In the genomic region with DNA sequence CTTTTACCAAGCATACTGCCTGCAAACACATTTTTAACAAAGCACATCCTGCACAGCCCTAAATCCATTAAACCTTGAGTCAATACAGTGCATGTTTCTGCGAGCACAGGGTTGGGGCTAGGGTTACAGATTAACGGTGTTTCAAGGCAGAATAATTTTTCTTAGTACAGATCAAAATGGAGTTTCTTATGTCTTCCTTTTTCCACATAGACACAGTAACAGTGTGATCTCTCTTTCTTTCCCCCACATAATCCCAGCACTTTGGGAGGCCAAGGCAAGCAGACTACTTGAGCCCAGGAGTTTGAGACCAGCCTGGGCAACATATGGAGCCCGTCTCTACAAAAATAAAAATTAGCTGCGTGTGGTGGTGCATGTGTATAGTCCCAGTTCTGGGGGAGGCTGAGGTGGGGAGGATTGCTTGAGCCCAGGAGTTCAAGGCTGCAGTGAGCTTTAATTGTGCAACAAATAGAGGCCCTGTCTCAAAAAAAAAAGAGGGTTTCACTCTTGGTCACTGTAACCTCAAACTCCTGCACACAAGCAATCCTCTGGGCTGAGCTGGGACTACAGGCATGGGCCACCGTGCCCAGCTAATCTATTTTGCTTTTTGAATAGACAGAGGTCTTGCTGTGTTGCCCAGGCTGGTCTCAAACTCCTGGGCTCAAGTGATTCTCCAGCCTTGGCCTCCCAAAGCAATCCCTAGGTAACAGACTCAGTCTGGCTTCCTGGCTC, we compare ENCODE assay signal across 8 cellular contexts.
DNase-seq lines count a peak whose midpoint lies in the region; ATAC-seq and TF ChIP-seq lines count a peak whose summit lies in the region.
"Had no signal": no experiment of that assay in that cellular context is flagged by ENCODE, and none has a peak within 500 bp of the region (broad histone marks: within the 10 kb centered on the region; RNA-seq: fewer than 3 reads in every experiment).

No MANE protein-coding gene starts in this region.

- no peaks in the 10 kb centered on the region for H3K9me3 ChIP-seq in RWPE2 (ENCODE audit: severe bottlenecking)
- H3K9me3 ChIP-seq: psoas muscle, vagina had no signal

- no peaks in the 10 kb centered on the region for H3K27me3 ChIP-seq in RWPE2 (ENCODE audit: insufficient read depth, poor library complexity, severe bottlenecking)
- H3K27me3 ChIP-seq: vagina had no signal

- DNase-seq in SIG-M5 treated with dmso at 0.1 percent for 504 hours (lab: John Stamatoyannopoulos, UW; ENCODE audit: unreplicated experiment) (peak; percentile 54), SIG-M5 (lab: John Stamatoyannopoulos, UW) (no peak), RWPE2 (ENCODE audit: low spot score) (no peak), nephron progenitor cell (no peak)
- DNase-seq: psoas muscle had no signal

- peak overlapping the region; percentile 48 for H3K4me3 Mint-ChIP-seq in nephron progenitor cell

- H3K36me3 Mint-ChIP-seq in nephron progenitor cell (ENCODE audit: low read depth) = peaks cover 21% of the 10 kb centered on the region

- peak; percentile 6; the same call in 1 of the 3 replicates for ATAC-seq in RWPE2 (ENCODE audit: low read depth)
- ATAC-seq in HG03135 (IDR thresholded peaks at IDR 0.05; ENCODE audit: unreplicated experiment) = no peak
- ATAC-seq in HG03108 (IDR thresholded peaks at IDR 0.05; ENCODE audit: unreplicated experiment) = no peak
- ATAC-seq: psoas muscle had no signal

- H3K4me1 ChIP-seq in RWPE2 (ENCODE audit: insufficient read depth, poor library complexity, severe bottlenecking) = peaks cover 40% of the 10 kb centered on the region

- H3K9me3 Mint-ChIP-seq in nephron progenitor cell = no peaks in the 10 kb centered on the region

- H3K27ac Mint-ChIP-seq in nephron progenitor cell = peak overlapping the region; percentile 95

- H3K27ac ChIP-seq in RWPE2 (ENCODE audit: poor library complexity, severe bottlenecking) = peak overlapping the region; percentile 84
- H3K27ac ChIP-seq: psoas muscle, vagina had no signal

- peaks cover 44% of the 10 kb centered on the region for H3K36me3 ChIP-seq in RWPE2 (ENCODE audit: low read depth)
- H3K36me3 ChIP-seq: vagina had no signal

- no peak for TF ChIP-seq CTCF in RWPE2 (IDR thresholded peaks at IDR 0.05; ENCODE audit: poor library complexity, severe bottlenecking)
- no peak for TF ChIP-seq CTCF in nephron progenitor cell (IDR thresholded peaks at IDR 0.05)

- H3K4me3 ChIP-seq in RWPE2 (ENCODE audit: severe bottlenecking) = no peak overlapping the region
- H3K4me3 ChIP-seq: psoas muscle, vagina had no signal

- H3K27me3 Mint-ChIP-seq in nephron progenitor cell (ENCODE audit: low read depth, poor library complexity) = no peaks in the 10 kb centered on the region

- peaks cover 73% of the 10 kb centered on the region for H3K4me1 Mint-ChIP-seq in nephron progenitor cell
